Comparison of ENCODE assay signal across 19 cellular contexts in the genomic region with DNA sequence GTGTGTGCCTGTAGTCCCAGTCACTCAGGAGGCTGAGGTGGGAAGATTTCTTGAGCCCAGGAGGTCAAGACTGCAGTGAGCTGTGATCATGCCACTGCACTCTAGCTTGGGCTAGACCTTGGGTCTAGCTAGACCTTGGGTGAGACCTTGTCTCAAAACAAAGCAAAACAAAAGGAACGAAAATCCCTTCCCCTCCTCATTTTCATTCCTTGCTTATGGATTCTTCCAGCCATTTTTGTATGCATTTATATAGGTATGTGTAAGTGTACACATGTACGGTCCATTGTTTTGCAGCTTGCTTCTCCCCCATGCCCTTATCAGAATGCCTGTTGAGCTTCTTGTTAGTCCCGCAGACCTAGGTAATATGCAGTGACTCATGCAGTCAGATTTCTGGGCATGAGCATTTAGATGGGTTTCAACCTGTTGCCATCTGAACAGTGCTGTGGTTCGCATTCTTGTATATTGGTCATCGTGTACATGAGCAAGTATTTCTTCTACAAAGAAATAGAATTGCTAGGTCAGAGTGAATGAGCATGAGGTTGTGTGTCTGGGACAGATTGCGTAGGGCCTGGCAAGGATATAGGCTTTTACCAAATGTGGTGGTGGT.
DNase-seq lines count a peak whose midpoint lies in the region; ATAC-seq and TF ChIP-seq lines count a peak whose summit lies in the region.
"Had no signal": no experiment of that assay in that cellular context is flagged by ENCODE, and none has a peak within 500 bp of the region (broad histone marks: within the 10 kb centered on the region; RNA-seq: fewer than 3 reads in every experiment).

No MANE protein-coding gene starts in this region.

- in situ Hi-C loops in Caki2 (cut with HindIII; ENCODE audit: low pct_unique_long_range_greater_than_20kb, low sequenced_read_pairs), result no loop called here

- POLR2A ChIA-PET in RWPE1 (lab: Yijun Ruan, JAX; ENCODE audit: low non-redundant PET), result no interaction called here

- ATAC-seq in left cardiac atrium, result no peak
- ATAC-seq: GM12878, GM23338 had no signal

- TF ChIP-seq CTCF in RWPE1 (conservative IDR thresholded peaks at IDR 0.05; ENCODE audit: low read depth), result no peak

- H3K27ac ChIP-seq in RWPE1, result peak overlapping the region; percentile 80
- peak overlapping the region; percentile 96 for H3K27ac ChIP-seq in epithelial cell of prostate
- H3K27ac ChIP-seq: prostate gland had no signal

- CTCF ChIA-PET in RWPE1 (lab: Yijun Ruan, JAX), result interaction anchor here (1.0 kb wide), 1 partner anchor 19 kb away, joined by 4 read pairs; no protein-coding TSS in a partner anchor

- DNase-seq in Caki2 (ENCODE audit: low read depth) (peak; percentile 18), RWPE1 (ENCODE audit: low spot score) (peak; percentile 92), epithelial cell of prostate (ENCODE audit: low read depth, low spot score) (peak; percentile 100), myocyte (ENCODE audit: low read depth) (peak; percentile 11), left cardiac atrium (no peak), dedifferentiated amniotic fluid mesenchymal stem cell (ENCODE audit: extremely low spot score) (no peak), retina (no peak)
- no peak for DNase-seq in stimulated activated CD4-positive, alpha-beta T cell treated with anti-CD3 and anti-CD28 coated beads, Interleukin-1b, Interleukin-23, amount 100 ng/mL, for 48 hours
- DNase-seq: activated CD8-positive, alpha-beta memory T cell treated with anti-CD3 and anti-CD28 coated beads, Interleukin-2, amount 50 U/mL, for 4 hours; activated naive CD4-positive, alpha-beta T cell; Caco-2; Kasumi-1; naive B cell; NCI-H1436 treated with DMSO at 0.1 percent for 48 hours; NCI-H345; SHP77 had no signal

- intact Hi-C loops in left cardiac atrium (cut with DNase I), result no loop called here

Comparison
In these comparisons a context has a peak if more than half of its experiments do, and no peak if none do; other contexts are left out.
1. DNase-seq: peak in Caki2 (single experiment), RWPE1 (single experiment), epithelial cell of prostate (single experiment) and myocyte (single experiment); none in stimulated activated CD4-positive, alpha-beta T cell treated with anti-CD3 and anti-CD28 coated beads, Interleukin-1b, Interleukin-23, amount 100 ng/mL, for 48 hours (single experiment), left cardiac atrium (single experiment), dedifferentiated amniotic fluid mesenchymal stem cell (single experiment) and retina (single experiment).